Comparison of ENCODE assay signal across 8 cellular contexts in genomic region chr14:81470553-81470826, GRCh38.
A peak's percentile ranks its signal among the peaks of the same experiment; 100 is the strongest.
DNase-seq lines count a peak whose midpoint lies in the region; ATAC-seq and TF ChIP-seq lines count a peak whose summit lies in the region.
"Not testable (repeated sequence)": the region's sequence is repeated elsewhere in the genome, so short reads cannot be mapped to it uniquely, and the experiment has no call there.

No MANE protein-coding gene starts in this region.

- H3K27me3 Mint-ChIP-seq in activated B cell treated with CpG ODN at 0.5 μM for 24 hours; activated naive CD8-positive, alpha-beta T cell treated with anti-CD3 and anti-CD28 coated beads, Interleukin-2, amount 50 U/mL, for 24 hours: not testable (repeated sequence)

- not testable (repeated sequence) for TF ChIP-seq CTCF in GM12865 (IDR thresholded peaks at IDR 0.05; ENCODE audit: insufficient read depth, low read depth, low read length, missing control alignments); activated B cell treated with CpG ODN at 0.5 μM for 24 hours (IDR thresholded peaks at IDR 0.05)

- intact Hi-C loops in activated B cell treated with CpG ODN at 0.5 μM for 24 hours (cut with micrococcal nuclease), result not testable (repeated sequence)

- ATAC-seq in GM18909 (IDR thresholded peaks at IDR 0.05; ENCODE audit: poor library complexity, unreplicated experiment) (peak; percentile 26), GM21381 (IDR thresholded peaks at IDR 0.05; ENCODE audit: unreplicated experiment) (peak; percentile 24), HG02642 (IDR thresholded peaks at IDR 0.05; ENCODE audit: poor library complexity, unreplicated experiment) (peak; percentile 40), HG03064 (IDR thresholded peaks at IDR 0.05; ENCODE audit: low read depth, unreplicated experiment) (peak; percentile 34), HG03460 (IDR thresholded peaks at IDR 0.05; ENCODE audit: unreplicated experiment) (peak; percentile 12), activated B cell treated with CpG ODN at 0.5 μM for 24 hours (ENCODE audit: low read depth) (peak; percentile 16)
- ATAC-seq in activated naive CD8-positive, alpha-beta T cell treated with anti-CD3 and anti-CD28 coated beads, Interleukin-2, amount 50 U/mL, for 24 hours, result peak; percentile 6

- not testable (repeated sequence) for H3K4me3 Mint-ChIP-seq in activated B cell treated with CpG ODN at 0.5 μM for 24 hours; activated naive CD8-positive, alpha-beta T cell treated with anti-CD3 and anti-CD28 coated beads, Interleukin-2, amount 50 U/mL, for 24 hours

- CTCF ChIA-PET in activated B cell treated with CpG ODN at 0.5 μM for 24 hours (lab: Charles Lee), result interaction anchor here (1.2 kb wide), 1 partner anchor 17 kb away, joined by 3 read pairs; no protein-coding TSS in a partner anchor

- DNase-seq in GM12865 (ENCODE audit: low read depth), result peak; percentile 47
- not testable (repeated sequence) for DNase-seq in activated B cell treated with CpG ODN at 0.5 μM for 24 hours; activated naive CD8-positive, alpha-beta T cell treated with anti-CD3 and anti-CD28 coated beads, Interleukin-2, amount 50 U/mL, for 24 hours

- not testable (repeated sequence) for H3K9me3 Mint-ChIP-seq in activated B cell treated with CpG ODN at 0.5 μM for 24 hours; activated naive CD8-positive, alpha-beta T cell treated with anti-CD3 and anti-CD28 coated beads, Interleukin-2, amount 50 U/mL, for 24 hours

- POLR2A ChIA-PET in activated B cell treated with CpG ODN at 0.5 μM for 24 hours (lab: Charles Lee), result interaction anchor here (0.7 to 2.0 kb wide), 4 partner anchors 249 to 920 kb away, joined by 4 to 14 read pairs (median 6); partner anchors contain the start of gene GTF2A1

- peaks cover 51% of the 10 kb centered on the region for H3K4me1 Mint-ChIP-seq in activated B cell treated with CpG ODN at 0.5 μM for 24 hours
- H3K4me1 Mint-ChIP-seq in activated naive CD8-positive, alpha-beta T cell treated with anti-CD3 and anti-CD28 coated beads, Interleukin-2, amount 50 U/mL, for 24 hours, result peaks cover 61% of the 10 kb centered on the region

- peak overlapping the region; percentile 73 for H3K27ac Mint-ChIP-seq in activated B cell treated with CpG ODN at 0.5 μM for 24 hours
- peak overlapping the region; percentile 88 for H3K27ac Mint-ChIP-seq in activated naive CD8-positive, alpha-beta T cell treated with anti-CD3 and anti-CD28 coated beads, Interleukin-2, amount 50 U/mL, for 24 hours

- not testable (repeated sequence) for H3K4me3 ChIP-seq in GM12865 (ENCODE audit: low read depth, low read length)

- peaks cover 12% of the 10 kb centered on the region for H3K36me3 Mint-ChIP-seq in activated B cell treated with CpG ODN at 0.5 μM for 24 hours (ENCODE audit: low read depth)
- peaks cover 18% of the 10 kb centered on the region for H3K36me3 Mint-ChIP-seq in activated naive CD8-positive, alpha-beta T cell treated with anti-CD3 and anti-CD28 coated beads, Interleukin-2, amount 50 U/mL, for 24 hours (ENCODE audit: low read depth)
